In genomic region chr9:130184983-130185382, GRCh38 we compare ENCODE assay signal across 1 cellular context.
TF ChIP-seq lines count a peak whose summit lies in the region.

No MANE protein-coding gene starts in this region.

TF ChIP-seq in IMR-90, 13 proteins besides CTCF, POLR2A, EP300 and RAD21 (continued from another document):
- TF ChIP-seq ELK1 (IDR thresholded peaks at IDR 0.05; ENCODE audit: borderline replicate concordance, low read depth, low read length) (no peak), NFE2L2 (IDR thresholded peaks at IDR 0.05; ENCODE audit: low read depth, low read length) (no peak), BHLHE40 (IDR thresholded peaks at IDR 0.05; ENCODE audit: low read depth, low read length) (no peak), RCOR1 (IDR thresholded peaks at IDR 0.05; ENCODE audit: insufficient replicate concordance, low read length) (no peak), MAZ (IDR thresholded peaks at IDR 0.05; ENCODE audit: borderline replicate concordance, low read depth, low read length) (no peak)
